ENCODE assay signal across 11 cellular contexts in genomic region chr4:3304831-3305609, GRCh38. TPM values are rescaled to one million over a fixed set of nuclear protein-coding genes. Genes with fewer than 3 reads are reported as not detected.
DNase-seq lines count a peak whose midpoint lies in the region; ATAC-seq and TF ChIP-seq lines count a peak whose summit lies in the region.
"Had no signal": no experiment of that assay in that cellular context is flagged by ENCODE, and none has a peak within 500 bp of the region (broad histone marks: within the 10 kb centered on the region; RNA-seq: fewer than 3 reads in every experiment).

No MANE protein-coding gene starts in this region.

- peaks cover 52% of the 10 kb centered on the region for H3K4me1 Mint-ChIP-seq in activated naive CD8-positive, alpha-beta T cell treated with anti-CD3 and anti-CD28 coated beads, Interleukin-2, amount 50 U/mL, for 24 hours
- peaks cover 38% of the 10 kb centered on the region for H3K4me1 Mint-ChIP-seq in activated naive CD8-positive, alpha-beta T cell treated with anti-CD3 and anti-CD28 coated beads for 36 hours

- no peaks in the 10 kb centered on the region for H3K36me3 ChIP-seq in lower lobe of right lung
- H3K36me3 ChIP-seq in vagina = no peaks in the 10 kb centered on the region

- no peak overlapping the region for H3K4me3 Mint-ChIP-seq in activated naive CD8-positive, alpha-beta T cell treated with anti-CD3 and anti-CD28 coated beads, Interleukin-2, amount 50 U/mL, for 24 hours
- H3K4me3 Mint-ChIP-seq in activated naive CD8-positive, alpha-beta T cell treated with anti-CD3 and anti-CD28 coated beads for 36 hours = no peak overlapping the region

- ATAC-seq in activated naive CD8-positive, alpha-beta T cell treated with anti-CD3 and anti-CD28 coated beads, Interleukin-2, amount 50 U/mL, for 24 hours = no peak
- ATAC-seq in lower lobe of right lung (no peak), GM18870 (IDR thresholded peaks at IDR 0.05; ENCODE audit: unreplicated experiment) (no peak), HG02852 (IDR thresholded peaks at IDR 0.05; ENCODE audit: unreplicated experiment) (no peak)
- ATAC-seq: T-cell had no signal

- TF ChIP-seq POLR2A in vagina (IDR thresholded peaks at IDR 0.05) = no peak

- TF ChIP-seq CTCF in coronary artery (IDR thresholded peaks at IDR 0.05) (no peak), lower lobe of right lung (IDR thresholded peaks at IDR 0.05) (no peak), vagina (IDR thresholded peaks at IDR 0.05) (no peak)

- peak overlapping the region; percentile 54 for H3K4me3 ChIP-seq in coronary artery
- peak overlapping the region; percentile 11 for H3K4me3 ChIP-seq in lower lobe of right lung
- peak overlapping the region; percentile 4 to 29 for H3K4me3 ChIP-seq in vagina

- H3K27ac ChIP-seq in coronary artery = no peak overlapping the region
- H3K27ac ChIP-seq in lower lobe of right lung = peak overlapping the region; percentile 47
- no peak overlapping the region for H3K27ac ChIP-seq in vagina
- H3K27ac ChIP-seq: parathyroid adenoma had no signal

- DNase-seq in activated naive CD8-positive, alpha-beta T cell treated with anti-CD3 and anti-CD28 coated beads, Interleukin-2, amount 50 U/mL, for 24 hours = no peak
- no peak for DNase-seq in activated naive CD8-positive, alpha-beta T cell treated with anti-CD3 and anti-CD28 coated beads for 36 hours
- DNase-seq in coronary artery (ENCODE audit: low spot score) (peak; percentile 74), lower lobe of right lung (peak; percentile 37), vagina (ENCODE audit: extremely low spot score in 2 of 2) (no peak), NCI-H1105 treated with DMSO at 0.1 percent for 48 hours (lab: John Stamatoyannopoulos, UW) (no peak)
- DNase-seq: central memory CD4-positive, alpha-beta T cell had no signal

- H3K27me3 ChIP-seq in lower lobe of right lung (ENCODE audit: low read depth) (no peaks in the 10 kb centered on the region), vagina (no peaks in the 10 kb centered on the region)

- H3K9me3 Mint-ChIP-seq in activated naive CD8-positive, alpha-beta T cell treated with anti-CD3 and anti-CD28 coated beads, Interleukin-2, amount 50 U/mL, for 24 hours = no peaks in the 10 kb centered on the region
- no peaks in the 10 kb centered on the region for H3K9me3 Mint-ChIP-seq in activated naive CD8-positive, alpha-beta T cell treated with anti-CD3 and anti-CD28 coated beads for 36 hours
- H3K9me3 Mint-ChIP-seq: T-cell had no signal

- H3K27ac Mint-ChIP-seq in activated naive CD8-positive, alpha-beta T cell treated with anti-CD3 and anti-CD28 coated beads, Interleukin-2, amount 50 U/mL, for 24 hours = peak overlapping the region; percentile 37
- no peak overlapping the region for H3K27ac Mint-ChIP-seq in activated naive CD8-positive, alpha-beta T cell treated with anti-CD3 and anti-CD28 coated beads for 36 hours

- intact Hi-C loops in lower lobe of right lung (cut with DNase I) (no loop called here), vagina (cut with DNase I) (no loop called here)

- H3K27me3 Mint-ChIP-seq in activated naive CD8-positive, alpha-beta T cell treated with anti-CD3 and anti-CD28 coated beads, Interleukin-2, amount 50 U/mL, for 24 hours = peaks cover 11% of the 10 kb centered on the region
- peaks cover 42% of the 10 kb centered on the region for H3K27me3 Mint-ChIP-seq in activated naive CD8-positive, alpha-beta T cell treated with anti-CD3 and anti-CD28 coated beads for 36 hours
- H3K27me3 Mint-ChIP-seq: T-cell had no signal

- H3K9me3 ChIP-seq in lower lobe of right lung = no peaks in the 10 kb centered on the region
- no peaks in the 10 kb centered on the region for H3K9me3 ChIP-seq in vagina

- H3K4me1 ChIP-seq in lower lobe of right lung (peaks cover 45% of the 10 kb centered on the region), vagina (peaks cover 53% of the 10 kb centered on the region)
- H3K4me1 ChIP-seq: parathyroid adenoma had no signal

- H3K36me3 Mint-ChIP-seq in activated naive CD8-positive, alpha-beta T cell treated with anti-CD3 and anti-CD28 coated beads, Interleukin-2, amount 50 U/mL, for 24 hours (ENCODE audit: low read depth) = no peaks in the 10 kb centered on the region
- no peaks in the 10 kb centered on the region for H3K36me3 Mint-ChIP-seq in activated naive CD8-positive, alpha-beta T cell treated with anti-CD3 and anti-CD28 coated beads for 36 hours
- H3K36me3 Mint-ChIP-seq: T-cell had no signal

RNA-seq across cellular contexts. Expression of gene RGS12, which starts 12.2 kb away (rescaled TPM):
- 1 to 10 TPM; 1.7 to 2.9 TPM for total RNA-seq in activated naive CD8-positive, alpha-beta T cell treated with anti-CD3 and anti-CD28 coated beads for 36 hours
- total RNA-seq in lower lobe of right lung = 59.5 TPM
- total RNA-seq in vagina = 64.8 TPM

RNA-seq across cellular contexts. Expression of gene MSANTD1, which starts 56.1 kb away (rescaled TPM):
- under 1 TPM; 0.24 to 0.37 TPM for total RNA-seq in activated naive CD8-positive, alpha-beta T cell treated with anti-CD3 and anti-CD28 coated beads for 36 hours
- total RNA-seq in lower lobe of right lung (1.9 TPM), vagina (0.49 TPM)

Comparison
In these comparisons a context has a peak if more than half of its experiments do, and no peak if none do; other contexts are left out.
1. DNase-seq: peak in coronary artery (single experiment) and lower lobe of right lung (single experiment); none in activated naive CD8-positive, alpha-beta T cell treated with anti-CD3 and anti-CD28 coated beads, Interleukin-2, amount 50 U/mL, for 24 hours (single experiment), activated naive CD8-positive, alpha-beta T cell treated with anti-CD3 and anti-CD28 coated beads for 36 hours (single experiment), vagina (0 of 2) and NCI-H1105 treated with DMSO at 0.1 percent for 48 hours (single experiment).
2. RNA of gene RGS12, which starts 12.2 kb away (total RNA-seq): 64.8 TPM in vagina (single experiment) and 59.5 TPM in lower lobe of right lung (single experiment); 1.7 to 2.9 TPM in activated naive CD8-positive, alpha-beta T cell treated with anti-CD3 and anti-CD28 coated beads for 36 hours; every median in the first group is over 10 times any median in the second.
3. Peak in every context shown above with its lines, with median percentiles within 50 percentile points of each other: H3K4me3 ChIP-seq.